ENCODE assay signal across 24 cellular contexts in the genomic region with DNA sequence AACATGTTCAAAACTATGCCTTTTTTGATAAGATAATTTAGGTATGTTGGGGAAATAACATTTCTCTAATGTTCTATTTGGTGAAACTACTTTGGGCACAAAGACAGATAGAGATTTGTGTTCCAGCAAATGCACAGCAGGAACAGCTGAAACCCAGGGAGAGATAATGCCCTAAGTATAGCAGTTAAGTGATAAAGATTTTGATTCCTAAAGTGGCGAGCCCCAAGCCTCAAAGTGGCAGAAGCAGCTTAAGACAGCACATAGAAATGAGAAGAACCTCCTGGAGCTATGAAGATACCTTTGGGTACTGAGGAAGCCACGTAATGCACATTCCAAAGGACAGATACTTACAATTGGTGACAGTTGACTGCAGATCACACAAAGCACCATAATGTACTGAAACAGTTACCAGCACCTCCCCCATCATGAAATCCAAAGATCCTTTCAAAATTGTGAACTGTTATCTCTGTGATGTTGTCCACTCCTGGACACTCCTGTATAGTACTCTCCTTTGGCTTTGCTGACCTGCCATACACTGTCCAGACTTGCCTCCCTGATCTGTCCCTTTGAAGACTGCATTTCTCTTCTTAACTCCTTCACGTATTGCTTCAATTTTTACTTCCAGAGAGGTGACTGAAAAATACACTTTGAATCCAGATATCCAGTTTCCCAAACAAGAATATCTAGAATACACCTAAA.
"Had no signal": no experiment of that assay in that cellular context is flagged by ENCODE, and none has a peak within 500 bp of the region (broad histone marks: within the 10 kb centered on the region; RNA-seq: fewer than 3 reads in every experiment).

No MANE protein-coding gene starts in this region.

- H3K9me3 Mint-ChIP-seq: activated CD4-positive, alpha-beta T cell treated with anti-CD3 and anti-CD28 coated beads, Interleukin-2, amount 10 ng/mL, durations not matched to agents 24 days and 14 days; T-helper 2 cell treated with Interferon-gamma antibody and Interleukin-4, amounts not matched to agents 5 μg/mL and 100 μg/mL, for 36 hours had no signal

- H3K27me3 ChIP-seq: SJCRH30 had no signal

- H3K36me3 Mint-ChIP-seq: activated naive CD8-positive, alpha-beta T cell; brain; WTC11 had no signal

- H3K9me3 ChIP-seq: SJCRH30, SK-N-SH had no signal

- H3K9ac ChIP-seq: KMS-11, SK-N-SH had no signal

- H3K4me3 ChIP-seq: SJCRH30 had no signal

- DNase-seq: activated CD4-positive, alpha-beta T cell treated with anti-CD3 and anti-CD28 coated beads, Interleukin-2, amount 10 ng/mL, durations not matched to agents 24 days and 14 days; activated CD4-positive, alpha-beta T cell treated with anti-CD3 and anti-CD28 coated beads, Interleukin-2, amount 50 U/mL, for 48 hours; activated CD4-positive, CD25-positive, alpha-beta regulatory T cell treated with anti-CD3 and anti-CD28 coated beads, Interleukin-2, amount 50 U/mL, for 72 hours; activated CD8-positive, alpha-beta memory T cell treated with anti-CD3 and anti-CD28 coated beads for 24 hours; activated gamma-delta T cell; activated naive CD4-positive, alpha-beta T cell treated with anti-CD3 and anti-CD28 coated beads for 36 hours; activated T-cell treated with anti-CD3 and anti-CD28 coated beads, Interleukin-2, amount 50 U/mL, for 48 hours; amygdala; NCI-H1092; NCI-H1417; NCI-H1930; NCI-H2171; NCI-H226; NCI-H510A; NCI-H526 treated with DMSO at 0.1 percent for 48 hours; NCI-H82; SJCRH30; SK-N-SH had no signal

- H3K4me1 ChIP-seq: SJCRH30 had no signal

- H3K27ac ChIP-seq: KMS-11, SJCRH30 had no signal

- ATAC-seq: activated T-helper 17 cell treated with anti-CD3 and anti-CD28 coated beads, Interleukin-2, amount 50 U/mL, for 72 hours; WTC11 had no signal

- H3K27me3 Mint-ChIP-seq: activated CD4-positive, alpha-beta T cell treated with anti-CD3 and anti-CD28 coated beads, Interleukin-2, amount 10 ng/mL, durations not matched to agents 24 days and 14 days; activated naive CD8-positive, alpha-beta T cell; activated T-helper 17 cell treated with anti-CD3 and anti-CD28 coated beads, Interleukin-2, amount 50 U/mL, for 72 hours; brain had no signal

- H3K36me3 ChIP-seq: SJCRH30 had no signal

- H3K4me3 Mint-ChIP-seq: activated CD4-positive, alpha-beta T cell treated with anti-CD3 and anti-CD28 coated beads, Interleukin-2, amount 10 ng/mL, durations not matched to agents 24 days and 14 days; activated naive CD4-positive, alpha-beta T cell treated with anti-CD3 and anti-CD28 coated beads for 36 hours; activated naive CD8-positive, alpha-beta T cell; activated T-helper 17 cell treated with anti-CD3 and anti-CD28 coated beads, Interleukin-2, amount 50 U/mL, for 72 hours; brain; T-helper 2 cell treated with Interferon-gamma antibody and Interleukin-4, amounts not matched to agents 5 μg/mL and 100 μg/mL, for 36 hours; WTC11 had no signal

- H3K4me2 ChIP-seq: KMS-11, SK-N-SH had no signal

- H3K27ac Mint-ChIP-seq: activated CD4-positive, alpha-beta T cell treated with anti-CD3 and anti-CD28 coated beads, Interleukin-2, amount 10 ng/mL, durations not matched to agents 24 days and 14 days; activated naive CD4-positive, alpha-beta T cell treated with anti-CD3 and anti-CD28 coated beads for 36 hours; activated naive CD8-positive, alpha-beta T cell; activated T-helper 17 cell treated with anti-CD3 and anti-CD28 coated beads, Interleukin-2, amount 50 U/mL, for 72 hours; brain; T-helper 2 cell treated with Interferon-gamma antibody and Interleukin-4, amounts not matched to agents 5 μg/mL and 100 μg/mL, for 36 hours; WTC11 had no signal

- H3K4me1 Mint-ChIP-seq: activated CD4-positive, alpha-beta T cell treated with anti-CD3 and anti-CD28 coated beads, Interleukin-2, amount 10 ng/mL, durations not matched to agents 24 days and 14 days; activated T-helper 17 cell treated with anti-CD3 and anti-CD28 coated beads, Interleukin-2, amount 50 U/mL, for 72 hours had no signal
